Comparison of ENCODE assay signal across 3 cellular contexts in the genomic region with DNA sequence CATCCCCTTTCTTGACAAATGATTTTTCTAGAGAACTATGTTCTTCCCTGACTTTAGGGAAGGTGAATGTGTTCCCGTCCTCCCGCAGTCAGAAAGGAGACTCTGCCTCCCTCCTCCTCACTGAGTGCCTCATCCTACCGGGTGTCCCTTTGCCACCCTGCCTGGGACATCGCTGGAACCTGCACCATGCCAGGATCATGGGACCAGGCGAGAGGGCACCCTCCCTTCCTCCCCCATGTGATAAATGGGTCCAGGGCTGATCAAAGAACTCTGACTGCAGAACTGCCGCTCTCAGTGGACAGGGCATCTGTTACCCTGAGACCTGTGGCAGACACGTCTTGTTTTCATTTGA.
TF ChIP-seq lines count a peak whose summit lies in the region.

No MANE protein-coding gene starts in this region.

TF ChIP-seq in K562, 482 proteins besides CTCF, POLR2A, EP300 and RAD21:
- TF ChIP-seq, protein P1, sequence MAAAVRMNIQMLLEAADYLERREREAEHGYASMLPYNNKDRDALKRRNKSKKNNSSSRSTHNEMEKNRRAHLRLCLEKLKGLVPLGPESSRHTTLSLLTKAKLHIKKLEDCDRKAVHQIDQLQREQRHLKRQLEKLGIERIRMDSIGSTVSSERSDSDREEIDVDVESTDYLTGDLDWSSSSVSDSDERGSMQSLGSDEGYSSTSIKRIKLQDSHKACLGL (CRISPR knock-in tag; IDR thresholded peaks at IDR 0.05; ENCODE audit: borderline replicate concordance, poor library complexity, severe bottlenecking), result no peak
- TF ChIP-seq SIRT6 (IDR thresholded peaks at IDR 0.05; ENCODE audit: low read depth, low read length), result peak; percentile 58
- no peak for TF ChIP-seq BCLAF1 (IDR thresholded peaks at IDR 0.05; ENCODE audit: borderline replicate concordance in 1 of 2, control insufficient read depth in 1 of 2, low read depth in 2 of 2, low read length in 1 of 2)
- TF ChIP-seq ZNF184 (CRISPR knock-in tag; IDR thresholded peaks at IDR 0.05), result no peak
- no peak for TF ChIP-seq CBFA2T3 (IDR thresholded peaks at IDR 0.05)
- no peak for TF ChIP-seq EWSR1 (IDR thresholded peaks at IDR 0.05; ENCODE audit: borderline replicate concordance, low read depth, partially characterized antibody)
- TF ChIP-seq SUPT5H (IDR thresholded peaks at IDR 0.05), result peak; percentile 18; the same call in 1 of the 2 replicates

TF ChIP-seq in liver, 16 proteins besides CTCF, POLR2A, EP300 and RAD21:
- no peak for TF ChIP-seq RXRA (IDR thresholded peaks at IDR 0.05)
- TF ChIP-seq YY1 (IDR thresholded peaks at IDR 0.05), result no peak
- TF ChIP-seq, protein P2, sequence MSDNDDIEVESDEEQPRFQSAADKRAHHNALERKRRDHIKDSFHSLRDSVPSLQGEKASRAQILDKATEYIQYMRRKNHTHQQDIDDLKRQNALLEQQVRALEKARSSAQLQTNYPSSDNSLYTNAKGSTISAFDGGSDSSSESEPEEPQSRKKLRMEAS (IDR thresholded peaks at IDR 0.05), result no peak
- TF ChIP-seq, protein P3, sequence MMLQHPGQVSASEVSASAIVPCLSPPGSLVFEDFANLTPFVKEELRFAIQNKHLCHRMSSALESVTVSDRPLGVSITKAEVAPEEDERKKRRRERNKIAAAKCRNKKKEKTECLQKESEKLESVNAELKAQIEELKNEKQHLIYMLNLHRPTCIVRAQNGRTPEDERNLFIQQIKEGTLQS (IDR thresholded peaks at IDR 0.05), result no peak
- no peak for TF ChIP-seq TAF1 (conservative IDR thresholded peaks at IDR 0.05)
- TF ChIP-seq ZBTB33 (IDR thresholded peaks at IDR 0.05), result no peak
- TF ChIP-seq, protein P4, sequence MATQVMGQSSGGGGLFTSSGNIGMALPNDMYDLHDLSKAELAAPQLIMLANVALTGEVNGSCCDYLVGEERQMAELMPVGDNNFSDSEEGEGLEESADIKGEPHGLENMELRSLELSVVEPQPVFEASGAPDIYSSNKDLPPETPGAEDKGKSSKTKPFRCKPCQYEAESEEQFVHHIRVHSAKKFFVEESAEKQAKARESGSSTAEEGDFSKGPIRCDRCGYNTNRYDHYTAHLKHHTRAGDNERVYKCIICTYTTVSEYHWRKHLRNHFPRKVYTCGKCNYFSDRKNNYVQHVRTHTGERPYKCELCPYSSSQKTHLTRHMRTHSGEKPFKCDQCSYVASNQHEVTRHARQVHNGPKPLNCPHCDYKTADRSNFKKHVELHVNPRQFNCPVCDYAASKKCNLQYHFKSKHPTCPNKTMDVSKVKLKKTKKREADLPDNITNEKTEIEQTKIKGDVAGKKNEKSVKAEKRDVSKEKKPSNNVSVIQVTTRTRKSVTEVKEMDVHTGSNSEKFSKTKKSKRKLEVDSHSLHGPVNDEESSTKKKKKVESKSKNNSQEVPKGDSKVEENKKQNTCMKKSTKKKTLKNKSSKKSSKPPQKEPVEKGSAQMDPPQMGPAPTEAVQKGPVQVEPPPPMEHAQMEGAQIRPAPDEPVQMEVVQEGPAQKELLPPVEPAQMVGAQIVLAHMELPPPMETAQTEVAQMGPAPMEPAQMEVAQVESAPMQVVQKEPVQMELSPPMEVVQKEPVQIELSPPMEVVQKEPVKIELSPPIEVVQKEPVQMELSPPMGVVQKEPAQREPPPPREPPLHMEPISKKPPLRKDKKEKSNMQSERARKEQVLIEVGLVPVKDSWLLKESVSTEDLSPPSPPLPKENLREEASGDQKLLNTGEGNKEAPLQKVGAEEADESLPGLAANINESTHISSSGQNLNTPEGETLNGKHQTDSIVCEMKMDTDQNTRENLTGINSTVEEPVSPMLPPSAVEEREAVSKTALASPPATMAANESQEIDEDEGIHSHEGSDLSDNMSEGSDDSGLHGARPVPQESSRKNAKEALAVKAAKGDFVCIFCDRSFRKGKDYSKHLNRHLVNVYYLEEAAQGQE (IDR thresholded peaks at IDR 0.05), result no peak
- no peak for TF ChIP-seq GABPA (IDR thresholded peaks at IDR 0.05 in 1 of 2, conservative IDR thresholded peaks at IDR 0.05 in 1 of 2)
- TF ChIP-seq NR2F2 (IDR thresholded peaks at IDR 0.05), result no peak

TF ChIP-seq in GM12891, 5 proteins besides CTCF, POLR2A, EP300 and RAD21:
- TF ChIP-seq POLR2AphosphoS5 (IDR thresholded peaks at IDR 0.05; ENCODE audit: low read depth, low read length) (no peak), POU2F2 (IDR thresholded peaks at IDR 0.05; ENCODE audit: low read depth, low read length) (no peak), TAF1 (IDR thresholded peaks at IDR 0.05; ENCODE audit: low read depth, low read length) (no peak), PAX5 (IDR thresholded peaks at IDR 0.05; ENCODE audit: insufficient read depth, low read length, severe bottlenecking) (no peak), SPI1 (IDR thresholded peaks at IDR 0.05; ENCODE audit: low read depth, low read length) (no peak)
